Comparison of ENCODE assay signal across 8 cellular contexts in genomic region chr6:35727935-35728662, GRCh38. TPM values are rescaled to one million over a fixed set of nuclear protein-coding genes. Genes with fewer than 3 reads are reported as not detected.
DNase-seq lines count a peak whose midpoint lies in the region; ATAC-seq, FAIRE-seq and TF ChIP-seq lines count a peak whose summit lies in the region.

No MANE protein-coding gene starts in this region.

- CTCF ChIA-PET in A549 (lab: Yijun Ruan, JAX) = interaction anchor here (1.2 to 4.2 kb wide), 3 partner anchors 9 to 144 kb away, joined by 4 to 25 read pairs (median 18); partner anchors contain the start of gene ARMC12

- H3K27ac ChIP-seq in A549 (peak overlapping the region; percentile 98 to 99), coronary artery (peak overlapping the region; percentile 100)

- intact Hi-C loops in activated CD4-positive, alpha-beta T cell treated with anti-CD3 and anti-CD28 coated beads, Interleukin-2, amount 10 ng/mL, durations not matched to agents 24 days and 14 days (cut with micrococcal nuclease) = loop anchor here (1.0 to 2.0 kb wide), 4 partner anchors 9 to 425 kb away; partner anchors contain the start of gene FKBP5

- H3K4me3 ChIP-seq in A549 = peak overlapping the region; percentile 60
- peak overlapping the region; percentile 75 for H3K4me3 ChIP-seq in coronary artery

- H3K4me2 ChIP-seq in A549 = peak overlapping the region; percentile 93

- peaks cover 69% of the 10 kb centered on the region for H3K4me1 ChIP-seq in A549

- no peak for TF ChIP-seq CTCF in A549 (IDR thresholded peaks at IDR 0.05)
- no peak for TF ChIP-seq CTCF in coronary artery (IDR thresholded peaks at IDR 0.05)

- ATAC-seq in A549 (peak; percentile 26 to 53), GM18867 (IDR thresholded peaks at IDR 0.05; ENCODE audit: unreplicated experiment) (peak; percentile 43), HG03175 (IDR thresholded peaks at IDR 0.05; ENCODE audit: unreplicated experiment) (peak; percentile 43), left lobe of liver (peak; percentile 44)

- H3K27ac Mint-ChIP-seq in activated CD4-positive, alpha-beta T cell treated with anti-CD3 and anti-CD28 coated beads, Interleukin-2, amount 10 ng/mL, durations not matched to agents 24 days and 14 days = peak overlapping the region; percentile 95

- no peaks in the 10 kb centered on the region for H3K9me3 Mint-ChIP-seq in activated CD4-positive, alpha-beta T cell treated with anti-CD3 and anti-CD28 coated beads, Interleukin-2, amount 10 ng/mL, durations not matched to agents 24 days and 14 days

- peak; percentile 62 to 68 for DNase-seq in A549 (ENCODE audit: low read depth in 1 of 2, low spot score in 1 of 2)
- DNase-seq in NCI-H526 (lab: John Stamatoyannopoulos, UW) = peak; percentile 58 to 83
- DNase-seq in activated CD4-positive, alpha-beta T cell treated with anti-CD3 and anti-CD28 coated beads, Interleukin-2, amount 10 ng/mL, durations not matched to agents 24 days and 14 days = peak; percentile 95
- peak; percentile 98 for DNase-seq in coronary artery (ENCODE audit: low spot score)
- DNase-seq in left lobe of liver (ENCODE audit: low spot score) = peak; percentile 96
- DNase-seq in stimulated activated CD4-positive, alpha-beta T cell treated with anti-CD3 and anti-CD28 coated beads, Interleukin-1b, Interleukin-23, amount 100 ng/mL, for 48 hours = peak; percentile 91

- TF ChIP-seq POLR2A in A549 (IDR thresholded peaks at IDR 0.05; ENCODE audit: low read length) = no peak

- no peaks in the 10 kb centered on the region for H3K9me3 ChIP-seq in A549

- H3K36me3 Mint-ChIP-seq in activated CD4-positive, alpha-beta T cell treated with anti-CD3 and anti-CD28 coated beads, Interleukin-2, amount 10 ng/mL, durations not matched to agents 24 days and 14 days (ENCODE audit: low read depth) = no peaks in the 10 kb centered on the region

- TF ChIP-seq RAD21 in A549 (conservative IDR thresholded peaks at IDR 0.05 in 1 of 2, IDR thresholded peaks at IDR 0.05 in 1 of 2) = no peak

- POLR2A ChIA-PET in A549 (lab: Yijun Ruan, JAX) = no interaction called here

- no peaks in the 10 kb centered on the region for H3K27me3 Mint-ChIP-seq in activated CD4-positive, alpha-beta T cell treated with anti-CD3 and anti-CD28 coated beads, Interleukin-2, amount 10 ng/mL, durations not matched to agents 24 days and 14 days

- no peak for FAIRE-seq in A549 (lab: Jason Lieb, UNC)

- peaks cover 73% of the 10 kb centered on the region for H3K4me1 Mint-ChIP-seq in activated CD4-positive, alpha-beta T cell treated with anti-CD3 and anti-CD28 coated beads, Interleukin-2, amount 10 ng/mL, durations not matched to agents 24 days and 14 days

- 6% methylated on average over 19 of the region's 57 CpGs for WGBS in A549 (ENCODE audit: missing lambda C conversion rate)

- peak overlapping the region; percentile 65 for H3K4me3 Mint-ChIP-seq in activated CD4-positive, alpha-beta T cell treated with anti-CD3 and anti-CD28 coated beads, Interleukin-2, amount 10 ng/mL, durations not matched to agents 24 days and 14 days

- TF ChIP-seq EP300 in A549 (IDR thresholded peaks at IDR 0.05) = no peak

TF ChIP-seq in A549, 52 proteins besides CTCF, POLR2A, EP300 and RAD21:
- peak; percentile 75 for TF ChIP-seq MAX (IDR thresholded peaks at IDR 0.05)
- TF ChIP-seq, protein P1, sequence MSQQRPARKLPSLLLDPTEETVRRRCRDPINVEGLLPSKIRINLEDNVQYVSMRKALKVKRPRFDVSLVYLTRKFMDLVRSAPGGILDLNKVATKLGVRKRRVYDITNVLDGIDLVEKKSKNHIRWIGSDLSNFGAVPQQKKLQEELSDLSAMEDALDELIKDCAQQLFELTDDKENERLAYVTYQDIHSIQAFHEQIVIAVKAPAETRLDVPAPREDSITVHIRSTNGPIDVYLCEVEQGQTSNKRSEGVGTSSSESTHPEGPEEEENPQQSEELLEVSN (IDR thresholded peaks at IDR 0.05; ENCODE audit: borderline replicate concordance, low read depth) = peak; percentile 26; the same call in 1 of the 2 replicates
- no peak for TF ChIP-seq RCOR1 (IDR thresholded peaks at IDR 0.05; ENCODE audit: low read depth, low read length)
- TF ChIP-seq CEBPB (IDR thresholded peaks at IDR 0.05) = no peak
- peak; percentile 39 for TF ChIP-seq MAFK (IDR thresholded peaks at IDR 0.05; ENCODE audit: partially characterized antibody)
- no peak for TF ChIP-seq TP53 (CRISPR knock-in tag; IDR thresholded peaks at IDR 0.05)
- no peak for TF ChIP-seq HOXB5 (CRISPR knock-in tag; IDR thresholded peaks at IDR 0.05)
- TF ChIP-seq, protein P2, sequence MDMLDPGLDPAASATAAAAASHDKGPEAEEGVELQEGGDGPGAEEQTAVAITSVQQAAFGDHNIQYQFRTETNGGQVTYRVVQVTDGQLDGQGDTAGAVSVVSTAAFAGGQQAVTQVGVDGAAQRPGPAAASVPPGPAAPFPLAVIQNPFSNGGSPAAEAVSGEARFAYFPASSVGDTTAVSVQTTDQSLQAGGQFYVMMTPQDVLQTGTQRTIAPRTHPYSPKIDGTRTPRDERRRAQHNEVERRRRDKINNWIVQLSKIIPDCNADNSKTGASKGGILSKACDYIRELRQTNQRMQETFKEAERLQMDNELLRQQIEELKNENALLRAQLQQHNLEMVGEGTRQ (IDR thresholded peaks at IDR 0.05) = peak; percentile 15; the same call in 1 of the 2 replicates
- peak in 1 of 2 experiments; percentile 29; a peak in 1 of 5 replicates for TF ChIP-seq JUN (IDR thresholded peaks at IDR 0.05)
- TF ChIP-seq RFX5 (IDR thresholded peaks at IDR 0.05) = no peak
TF ChIP-seq in A549: peak in this region for 5.

RNA-seq across cellular contexts. Expression of gene ARMC12, which starts 8.7 kb away (rescaled TPM):
- polyA plus RNA-seq in A549 (2011; rRNA removed) = 0.88 and 0.94 TPM in 2 replicates
- 0.48 and 0.50 TPM in 2 replicates for polyA plus RNA-seq in A549 (2012; cell fraction: cytosol; rRNA removed)
- polyA plus RNA-seq in A549 (2012; cell fraction: nucleus; rRNA removed) = 2.7 and 2.9 TPM in 2 replicates
- 0.26 to 0.44 TPM (median 0.28 TPM) in 3 replicates for polyA plus RNA-seq in A549 (2017; fragmentation: RNase III; extraction: RNeasy Plus Mini Kit Qiagen cat#74134 plus additional on column Dnase treatment)
- 0.37 and 1.1 TPM in 2 replicates for polyA minus RNA-seq in A549 (2011; rRNA and poly(A)+ RNA removed)
- 0.58 and 0.64 TPM in 2 replicates for total RNA-seq in activated CD4-positive, alpha-beta T cell treated with anti-CD3 and anti-CD28 coated beads, Interleukin-2, amount 10 ng/mL, durations not matched to agents 24 days and 14 days
- total RNA-seq in left lobe of liver = 4.6 TPM

RNA-seq across cellular contexts. Expression of gene FKBP5, which starts 39.4 kb away (rescaled TPM):
- polyA plus RNA-seq in A549 (2011; rRNA removed) = 10.9 and 11.7 TPM in 2 replicates
- polyA plus RNA-seq in A549 (2012; cell fraction: cytosol; rRNA removed) = 3.4 and 3.9 TPM in 2 replicates
- 1.5 and 2.3 TPM in 2 replicates for polyA plus RNA-seq in A549 (2012; cell fraction: nucleus; rRNA removed)
- 7.7 to 9.5 TPM (median 8.4 TPM) in 3 replicates for polyA plus RNA-seq in A549 (2017; fragmentation: RNase III; extraction: RNeasy Plus Mini Kit Qiagen cat#74134 plus additional on column Dnase treatment)
- polyA minus RNA-seq in A549 (2011; rRNA and poly(A)+ RNA removed) = 3.1 and 4.9 TPM in 2 replicates
- total RNA-seq in activated CD4-positive, alpha-beta T cell treated with anti-CD3 and anti-CD28 coated beads, Interleukin-2, amount 10 ng/mL, durations not matched to agents 24 days and 14 days = 85.0 and 85.1 TPM in 2 replicates
- total RNA-seq in left lobe of liver = 156 TPM

RNA-seq across cellular contexts. Expression of gene CLPSL2, which starts 48.3 kb away (rescaled TPM):
- polyA plus RNA-seq in A549 (2011; rRNA removed) (0.36 and 0.72 TPM in 2 replicates), A549 (2017; fragmentation: RNase III; extraction: RNeasy Plus Mini Kit Qiagen cat#74134 plus additional on column Dnase treatment) (0.37 to 0.38 TPM in 2 of 3 replicates, not detected in the other)
- polyA plus RNA-seq in A549 (2012; cell fraction: cytosol; rRNA removed) = 0.27 TPM in 1 of 2 replicates, not detected in the other
- not detected in 2 replicates for polyA plus RNA-seq in A549 (2012; cell fraction: nucleus; rRNA removed)
- not detected in 2 replicates for polyA minus RNA-seq in A549 (2011; rRNA and poly(A)+ RNA removed)
- total RNA-seq in activated CD4-positive, alpha-beta T cell treated with anti-CD3 and anti-CD28 coated beads, Interleukin-2, amount 10 ng/mL, durations not matched to agents 24 days and 14 days = not detected in 2 replicates
- not detected for total RNA-seq in left lobe of liver

RNA-seq across cellular contexts. Expression of gene CLPSL1, which starts 52.7 kb away (rescaled TPM):
- polyA plus RNA-seq in A549 (2011; rRNA removed) (not detected in 2 replicates), A549 (2017; fragmentation: RNase III; extraction: RNeasy Plus Mini Kit Qiagen cat#74134 plus additional on column Dnase treatment) (not detected in 3 replicates)
- polyA plus RNA-seq in A549 (2012; cell fraction: cytosol; rRNA removed) = not detected in 2 replicates
- not detected in 2 replicates for polyA plus RNA-seq in A549 (2012; cell fraction: nucleus; rRNA removed)
- polyA minus RNA-seq in A549 (2011; rRNA and poly(A)+ RNA removed) = not detected in 2 replicates
- total RNA-seq in activated CD4-positive, alpha-beta T cell treated with anti-CD3 and anti-CD28 coated beads, Interleukin-2, amount 10 ng/mL, durations not matched to agents 24 days and 14 days = not detected in 2 replicates
- total RNA-seq in left lobe of liver = not detected

Comparison
In these comparisons a context has a peak if more than half of its experiments do, and no peak if none do; other contexts are left out.
1. Peak in every context shown above with its lines: DNase-seq, ATAC-seq, H3K4me3 ChIP-seq and H3K27ac ChIP-seq.